Comparison of ENCODE assay signal across 1 cellular context in genomic region chr4:22487333-22487732, GRCh38.
A peak's percentile ranks its signal among the peaks of the same experiment; 100 is the strongest.
TF ChIP-seq lines count a peak whose summit lies in the region.

No MANE protein-coding gene starts in this region.

TF ChIP-seq in HepG2, 621 proteins besides CTCF, POLR2A, EP300 and RAD21 (continued from another document and continues in another):
- TF ChIP-seq PATZ1 (CRISPR knock-in tag; IDR thresholded peaks at IDR 0.05) = peak; percentile 31; the same call in 1 of the 2 replicates
- no peak for TF ChIP-seq RFX3 (CRISPR knock-in tag; IDR thresholded peaks at IDR 0.05)
- no peak for TF ChIP-seq TCF7L2 (IDR thresholded peaks at IDR 0.05; ENCODE audit: low read depth, low read length)
- no peak for TF ChIP-seq CREB3 (CRISPR knock-in tag; IDR thresholded peaks at IDR 0.05)
- no peak for TF ChIP-seq ZNF644 (CRISPR knock-in tag; IDR thresholded peaks at IDR 0.05; ENCODE audit: low read depth)
- peak; percentile 76 for TF ChIP-seq HNF4G (IDR thresholded peaks at IDR 0.05; ENCODE audit: borderline replicate concordance, low read depth, low read length)
- no peak for TF ChIP-seq HNF4G (CRISPR knock-in tag; IDR thresholded peaks at IDR 0.05; ENCODE audit: borderline replicate concordance, low read depth)
- TF ChIP-seq ZBTB38 (CRISPR knock-in tag; IDR thresholded peaks at IDR 0.05) = 0 out of 2 replicates have a peak, but pooled peaks have one; percentile 22
- TF ChIP-seq ZNF672 (CRISPR knock-in tag; IDR thresholded peaks at IDR 0.05) = no peak
- TF ChIP-seq ZSCAN31 (CRISPR knock-in tag; IDR thresholded peaks at IDR 0.05; ENCODE audit: low read depth) = no peak
- TF ChIP-seq ZSCAN29 (CRISPR knock-in tag; conservative IDR thresholded peaks at IDR 0.05) = no peak
- no peak for TF ChIP-seq CENPX (CRISPR knock-in tag; IDR thresholded peaks at IDR 0.05)
- no peak for TF ChIP-seq ZNF431 (CRISPR knock-in tag; IDR thresholded peaks at IDR 0.05; ENCODE audit: borderline replicate concordance, low read depth)
- TF ChIP-seq HDAC1 (CRISPR knock-in tag; IDR thresholded peaks at IDR 0.05) = no peak
- TF ChIP-seq FIP1L1 (IDR thresholded peaks at IDR 0.05; ENCODE audit: borderline replicate concordance, insufficient read depth, low read depth, low read length) = no peak
- TF ChIP-seq ZNF747 (CRISPR knock-in tag; IDR thresholded peaks at IDR 0.05; ENCODE audit: borderline replicate concordance) = no peak
- TF ChIP-seq ZNF230 (CRISPR knock-in tag; IDR thresholded peaks at IDR 0.05) = no peak
- no peak for TF ChIP-seq ZBTB44 (CRISPR knock-in tag; IDR thresholded peaks at IDR 0.05)
- TF ChIP-seq ZSCAN30 (CRISPR knock-in tag; IDR thresholded peaks at IDR 0.05) = no peak
- no peak for TF ChIP-seq KAT7 (CRISPR knock-in tag; IDR thresholded peaks at IDR 0.05; ENCODE audit: borderline replicate concordance)
- no peak for TF ChIP-seq ETV6 (CRISPR knock-in tag; conservative IDR thresholded peaks at IDR 0.05)
- no peak for TF ChIP-seq ZBTB8A (CRISPR knock-in tag; IDR thresholded peaks at IDR 0.05; ENCODE audit: borderline replicate concordance, low read depth)
- TF ChIP-seq ZNF772 (CRISPR knock-in tag; IDR thresholded peaks at IDR 0.05) = no peak
- TF ChIP-seq SMARCC2 (IDR thresholded peaks at IDR 0.05) = no peak
- TF ChIP-seq ZNF281 (CRISPR knock-in tag; IDR thresholded peaks at IDR 0.05; ENCODE audit: borderline replicate concordance) = no peak
- TF ChIP-seq STAT5B (CRISPR knock-in tag; IDR thresholded peaks at IDR 0.05) = no peak
- no peak for TF ChIP-seq AKAP8 (CRISPR knock-in tag; IDR thresholded peaks at IDR 0.05)
- no peak for TF ChIP-seq SMAD1 (CRISPR knock-in tag; IDR thresholded peaks at IDR 0.05; ENCODE audit: borderline replicate concordance, low read depth)
- TF ChIP-seq ZNF280D (CRISPR knock-in tag; IDR thresholded peaks at IDR 0.05) = no peak
- 0 out of 2 replicates have a peak, but pooled peaks have one; percentile 14 for TF ChIP-seq SAP130 (CRISPR knock-in tag; IDR thresholded peaks at IDR 0.05; ENCODE audit: low read depth)
- TF ChIP-seq ZC3H13 (CRISPR knock-in tag; IDR thresholded peaks at IDR 0.05) = no peak
- TF ChIP-seq ZFAT (CRISPR knock-in tag; conservative IDR thresholded peaks at IDR 0.05) = no peak
- 0 out of 2 replicates have a peak, but pooled peaks have one; percentile 16 for TF ChIP-seq BCL6 (CRISPR knock-in tag; IDR thresholded peaks at IDR 0.05)
- peak; percentile 72 for TF ChIP-seq HNF4A (CRISPR knock-in tag; IDR thresholded peaks at IDR 0.05)
- no peak for TF ChIP-seq ZKSCAN8 (CRISPR knock-in tag; IDR thresholded peaks at IDR 0.05; ENCODE audit: borderline replicate concordance)
- no peak for TF ChIP-seq ZNF639 (CRISPR knock-in tag; conservative IDR thresholded peaks at IDR 0.05)
- TF ChIP-seq ZNF12 (CRISPR knock-in tag; IDR thresholded peaks at IDR 0.05) = no peak
- TF ChIP-seq ATF5 (CRISPR knock-in tag; IDR thresholded peaks at IDR 0.05; ENCODE audit: low read depth) = no peak
- no peak for TF ChIP-seq ZNF607 (CRISPR knock-in tag; IDR thresholded peaks at IDR 0.05; ENCODE audit: borderline replicate concordance)
- TF ChIP-seq ZNF850 (CRISPR knock-in tag; conservative IDR thresholded peaks at IDR 0.05) = no peak
- no peak for TF ChIP-seq ZNF33A (CRISPR knock-in tag; IDR thresholded peaks at IDR 0.05; ENCODE audit: borderline replicate concordance)
- no peak for TF ChIP-seq SPEN (CRISPR knock-in tag; IDR thresholded peaks at IDR 0.05; ENCODE audit: low read depth)
- TF ChIP-seq HIC2 (CRISPR knock-in tag; IDR thresholded peaks at IDR 0.05; ENCODE audit: low read depth) = no peak
- no peak for TF ChIP-seq THYN1 (CRISPR knock-in tag; IDR thresholded peaks at IDR 0.05; ENCODE audit: borderline replicate concordance, low read depth)
- TF ChIP-seq SALL2 (CRISPR knock-in tag; IDR thresholded peaks at IDR 0.05) = no peak
- no peak for TF ChIP-seq ZNF24 (IDR thresholded peaks at IDR 0.05)
- no peak for TF ChIP-seq YEATS2 (CRISPR knock-in tag; IDR thresholded peaks at IDR 0.05; ENCODE audit: borderline replicate concordance)
- TF ChIP-seq HHEX (CRISPR knock-in tag; IDR thresholded peaks at IDR 0.05) = no peak
- 0 out of 2 replicates have a peak, but pooled peaks have one; percentile 17 for TF ChIP-seq JUND (CRISPR knock-in tag; IDR thresholded peaks at IDR 0.05)
- TF ChIP-seq RFXAP (CRISPR knock-in tag; IDR thresholded peaks at IDR 0.05; ENCODE audit: borderline replicate concordance) = no peak
- no peak for TF ChIP-seq GRHL1 (CRISPR knock-in tag; conservative IDR thresholded peaks at IDR 0.05)
- no peak for TF ChIP-seq FOXA3 (CRISPR knock-in tag; IDR thresholded peaks at IDR 0.05)
